In genomic region chr13:44762946-44763345, GRCh38 we compare ENCODE assay signal across 31 cellular contexts.
"Had no signal": no experiment of that assay in that cellular context is flagged by ENCODE, and none has a peak within 500 bp of the region (broad histone marks: within the 10 kb centered on the region; RNA-seq: fewer than 3 reads in every experiment).

No MANE protein-coding gene starts in this region.

- H3K4me3 ChIP-seq: breast epithelium, heart right ventricle, psoas muscle, sigmoid colon, thyroid gland, upper lobe of right lung had no signal

- H2AFZ ChIP-seq: parathyroid adenoma had no signal

- H3K9me3 ChIP-seq: breast epithelium, heart right ventricle, neutrophil, psoas muscle, sigmoid colon, thyroid gland, upper lobe of right lung had no signal

- ATAC-seq: activated CD4-positive, CD25-positive, alpha-beta regulatory T cell treated with anti-CD3 and anti-CD28 coated beads, Interleukin-2, amount 50 U/mL, for 24 hours; psoas muscle; stimulated activated memory B cell treated with anti-CD40 and anti-IgM and Interleukin-4, amounts not matched to agents 10 μg/mL and 1 μg/mL and 100 μg/mL, for 72 hours; stimulated activated naive CD8-positive, alpha-beta T cell treated with anti-CD3 and anti-CD28 coated beads, Interleukin-15, amount 100 ng/mL, for 72 hours; T-helper 17 cell; upper lobe of right lung had no signal

- DNase-seq: activated CD4-positive, alpha-beta memory T cell treated with anti-CD3 and anti-CD28 coated beads for 36 hours; activated CD4-positive, alpha-beta T cell treated with anti-CD3 and anti-CD28 coated beads for 48 hours; activated CD8-positive, alpha-beta memory T cell treated with anti-CD3 and anti-CD28 coated beads, Interleukin-2, amount 50 U/mL, for 4 hours; activated effector memory CD4-positive, alpha-beta T cell treated with anti-CD3 and anti-CD28 coated beads, Interleukin-2, amount 50 U/mL, for 16 hours; activated naive CD4-positive, alpha-beta T cell treated with anti-CD3 and anti-CD28 coated beads for 36 hours; activated naive CD8-positive, alpha-beta T cell treated with anti-CD3 and anti-CD28 coated beads, Interleukin-2, amount 10 ng/mL, durations not matched to agents 7 days and 5 days; activated T-cell treated with anti-CD3 and anti-CD28 coated beads, Interleukin-2, amount 50 U/mL, for 1 hour; amniotic stem cell; central memory CD4-positive, alpha-beta T cell; effector CD4-positive, alpha-beta T cell; islet precursor cell; naive B cell; nephron progenitor cell; sigmoid colon; stimulated activated CD4-positive, alpha-beta T cell treated with anti-CD3 and anti-CD28 coated beads, Interleukin-1b, Interleukin-23, amount 100 ng/mL, for 48 hours; stimulated activated CD4-positive, alpha-beta T cell treated with anti-CD3 and anti-CD28 coated beads, Interleukin-4, amount 100 ng/mL, for 4 hours; stimulated activated CD8-positive, alpha-beta memory T cell treated with anti-CD3 and anti-CD28 coated beads, Interleukin-4, amount 100 ng/mL, for 48 hours; stimulated activated naive CD8-positive, alpha-beta T cell treated with anti-CD3 and anti-CD28 coated beads, Interleukin-15, amount 100 ng/mL, for 72 hours; T-helper 17 cell; T1000; thyroid gland; upper lobe of right lung; WERI-Rb-1 had no signal

- H3K36me3 ChIP-seq: breast epithelium, heart right ventricle, neutrophil, sigmoid colon, thyroid gland, upper lobe of right lung, WERI-Rb-1 had no signal

- H3K4me1 ChIP-seq: breast epithelium, psoas muscle, upper lobe of right lung had no signal

- H3K27me3 ChIP-seq: breast epithelium, heart right ventricle, neutrophil, sigmoid colon, thyroid gland, upper lobe of right lung had no signal

- FAIRE-seq: small intestine had no signal

- H3K27ac ChIP-seq: breast epithelium, neutrophil, parathyroid adenoma, psoas muscle, sigmoid colon, thyroid gland, upper lobe of right lung, WERI-Rb-1 had no signal

- H3K79me2 ChIP-seq: parathyroid adenoma had no signal

- H3K9ac ChIP-seq: parathyroid adenoma had no signal
